ENCODE assay signal across 1 cellular context in genomic region chr19:55340144-55340783, GRCh38.
TF ChIP-seq lines count a peak whose summit lies in the region.

No MANE protein-coding gene starts in this region.

TF ChIP-seq in HEK293T, 16 proteins besides CTCF, POLR2A, EP300 and RAD21 (continued from another document):
- TF ChIP-seq PKNOX1 (IDR thresholded peaks at IDR 0.05) (no peak), NFRKB (IDR thresholded peaks at IDR 0.05) (no peak), L3MBTL2 (conservative IDR thresholded peaks at IDR 0.05) (no peak), SUZ12 (IDR thresholded peaks at IDR 0.05) (no peak), TARDBP (IDR thresholded peaks at IDR 0.05) (no peak), SP1 (IDR thresholded peaks at IDR 0.05) (no peak), ARNT (IDR thresholded peaks at IDR 0.05) (no peak)
